29 cellular contexts compared by ENCODE assay signal in the genomic region with DNA sequence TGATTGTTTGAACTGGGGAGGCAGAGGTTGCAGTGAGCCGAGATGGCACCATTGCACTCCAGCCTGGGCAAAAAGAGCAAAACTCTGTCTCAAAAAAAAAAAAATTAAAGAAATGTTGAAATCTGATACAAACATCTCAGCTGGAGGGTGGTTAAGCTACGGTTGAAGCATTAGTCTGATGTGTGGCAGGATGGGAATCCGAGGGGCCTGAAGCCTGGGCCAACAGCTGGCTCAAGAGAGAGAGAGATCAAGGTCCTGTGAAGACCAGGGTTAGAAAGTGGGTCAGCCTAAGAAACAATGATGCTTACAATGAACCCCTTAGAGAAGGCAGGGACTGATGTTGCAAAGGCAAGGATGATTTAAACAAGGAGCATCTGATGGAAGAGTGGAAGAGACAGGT.
DNase-seq lines count a peak whose midpoint lies in the region; TF ChIP-seq lines count a peak whose summit lies in the region.
"Had no signal": no experiment of that assay in that cellular context is flagged by ENCODE, and none has a peak within 500 bp of the region (broad histone marks: within the 10 kb centered on the region; RNA-seq: fewer than 3 reads in every experiment).

No MANE protein-coding gene starts in this region.

- no peak overlapping the region for H3K4me3 ChIP-seq in ACC112 (ENCODE audit: low read depth, low read length)
- no peak overlapping the region for H3K4me3 ChIP-seq in esophagus (ENCODE audit: low read depth in 1 of 2, low read length in 2 of 2)
- no peak overlapping the region for H3K4me3 ChIP-seq in SK-N-SH (ENCODE audit: low read depth in 2 of 2, low read length in 1 of 2)
- H3K4me3 ChIP-seq: gastrocnemius medialis, spleen, thyroid gland, uterus had no signal

- H4K20me1 ChIP-seq in SK-N-SH (ENCODE audit: insufficient read depth), result no peaks in the 10 kb centered on the region

- H3K36me3 Mint-ChIP-seq in mesothelial cell of epicardium, result no peaks in the 10 kb centered on the region
- H3K36me3 Mint-ChIP-seq: activated naive CD4-positive, alpha-beta T cell treated with anti-CD3 and anti-CD28 coated beads, Interleukin-2, amount 10 ng/mL, durations not matched to agents 7 days and 5 days had no signal

- TF ChIP-seq CTCF in mesothelial cell of epicardium (IDR thresholded peaks at IDR 0.05; ENCODE audit: unreplicated experiment) (no peak), SK-N-SH (IDR thresholded peaks at IDR 0.05) (no peak)

- no peaks in the 10 kb centered on the region for H3K9me2 ChIP-seq in SK-N-SH

- H3K27me3 Mint-ChIP-seq in mesothelial cell of epicardium (ENCODE audit: low read depth), result no peaks in the 10 kb centered on the region
- H3K27me3 Mint-ChIP-seq: activated T-helper 17 cell treated with anti-CD3 and anti-CD28 coated beads, Interleukin-2, amount 50 U/mL, for 72 hours had no signal

- peak overlapping the region; percentile 83 for H3K27ac ChIP-seq in ACC112 (ENCODE audit: low read depth, low read length)
- peak overlapping the region; percentile 71 to 93 for H3K27ac ChIP-seq in esophagus (ENCODE audit: low read depth in 2 of 2, low read length in 1 of 2)
- no peak overlapping the region for H3K27ac ChIP-seq in SK-N-SH (ENCODE audit: low read depth in 2 of 2, low read length in 1 of 2)
- H3K27ac ChIP-seq: gastrocnemius medialis, spleen, thyroid gland, uterus, WERI-Rb-1 had no signal

- no peak for TF ChIP-seq EP300 in SK-N-SH (IDR thresholded peaks at IDR 0.05; ENCODE audit: borderline replicate concordance in 1 of 2, low read depth in 1 of 2, low read length in 1 of 2)

- no peak overlapping the region for H3K4me3 Mint-ChIP-seq in mesothelial cell of epicardium
- H3K4me3 Mint-ChIP-seq: activated naive CD4-positive, alpha-beta T cell treated with anti-CD3 and anti-CD28 coated beads, Interleukin-2, amount 10 ng/mL, durations not matched to agents 7 days and 5 days; neural crest cell had no signal

- peaks cover 68% of the 10 kb centered on the region for H3K4me1 ChIP-seq in ACC112 (ENCODE audit: control insufficient read depth, insufficient read depth, low read length, unreplicated experiment)
- peaks cover 0 to 6% of the 10 kb centered on the region in 2 donors for H3K4me1 ChIP-seq in esophagus (ENCODE audit: control insufficient read depth in 2 of 2, insufficient read depth in 2 of 2, low read length in 1 of 2)
- peaks cover 0 to 34% of the 10 kb centered on the region in 2 experiments; a peak in 2 of 4 replicates for H3K4me1 ChIP-seq in SK-N-SH (ENCODE audit: control insufficient read depth in 1 of 2, insufficient read depth in 2 of 2, low read depth in 1 of 2, low read length in 1 of 2)
- H3K4me1 ChIP-seq: BE2C, gastrocnemius medialis had no signal

- 87 to 91% methylated on average over 3 of the region's 3 CpGs for WGBS in esophagus, 2 donors
- WGBS in SK-N-SH (ENCODE audit: low lambda C conversion rate), result 62% methylated on average over 3 of the region's 3 CpGs

- no peaks in the 10 kb centered on the region for H3K27me3 ChIP-seq in ACC112 (ENCODE audit: insufficient read depth, low read length)
- H3K27me3 ChIP-seq in esophagus (ENCODE audit: control insufficient read depth in 1 of 2, insufficient read depth in 2 of 2, low read length in 2 of 2), result no peaks in the 10 kb centered on the region
- no peaks in the 10 kb centered on the region for H3K27me3 ChIP-seq in SK-N-SH (ENCODE audit: insufficient read depth)
- H3K27me3 ChIP-seq: BE2C, gastrocnemius medialis, spleen, thyroid gland, uterus had no signal

- H3F3A ChIP-seq in SK-N-SH (replicated peaks; ENCODE audit: insufficient read depth), result peaks cover 25% of the 10 kb centered on the region

- H3K4me2 ChIP-seq in SK-N-SH, result no peak overlapping the region

- POLR2A ChIA-PET in SK-N-SH (lab: Yijun Ruan, JAX), result no interaction called here

- TF ChIP-seq RAD21 in SK-N-SH (IDR thresholded peaks at IDR 0.05; ENCODE audit: low read length), result no peak

- no peaks in the 10 kb centered on the region for H3K36me3 ChIP-seq in ACC112 (ENCODE audit: insufficient read depth, low read length)
- no peaks in the 10 kb centered on the region for H3K36me3 ChIP-seq in esophagus (ENCODE audit: control insufficient read depth in 2 of 2, insufficient read depth in 2 of 2, low read length in 1 of 2)
- H3K36me3 ChIP-seq in SK-N-SH (replicated peaks in 1 of 2; ENCODE audit: control insufficient read depth in 1 of 2, insufficient read depth in 2 of 2, low read length in 1 of 2), result no peaks in the 10 kb centered on the region
- H3K36me3 ChIP-seq: BE2C, gastrocnemius medialis, spleen, thyroid gland, uterus, WERI-Rb-1 had no signal

- H2AFZ ChIP-seq in ACC112 (ENCODE audit: low read length, unreplicated experiment) (no peak overlapping the region), SK-N-SH (ENCODE audit: low read depth) (no peak overlapping the region)

- H3K9me3 ChIP-seq in esophagus (ENCODE audit: control insufficient read depth in 2 of 2, insufficient read depth in 1 of 2, low read depth in 1 of 2, low read length in 1 of 2) (no peaks in the 10 kb centered on the region), SK-N-SH (no peaks in the 10 kb centered on the region)
- H3K9me3 ChIP-seq: BE2C, gastrocnemius medialis, spleen, thyroid gland, uterus had no signal

- peak overlapping the region; percentile 3 for H3K27ac Mint-ChIP-seq in mesothelial cell of epicardium
- H3K27ac Mint-ChIP-seq: activated naive CD4-positive, alpha-beta T cell treated with anti-CD3 and anti-CD28 coated beads, Interleukin-2, amount 10 ng/mL, durations not matched to agents 7 days and 5 days had no signal

- H3K79me2 ChIP-seq in ACC112 (ENCODE audit: control insufficient read depth, insufficient read depth, low read length, unreplicated experiment), result no peaks in the 10 kb centered on the region
- H3K79me2 ChIP-seq in SK-N-SH (ENCODE audit: insufficient read depth), result no peaks in the 10 kb centered on the region

- CTCF ChIA-PET in SK-N-SH (lab: Yijun Ruan, JAX), result no interaction called here

- H3K9ac ChIP-seq in SK-N-SH, result no peak overlapping the region

- peaks cover 41% of the 10 kb centered on the region for H3K4me1 Mint-ChIP-seq in mesothelial cell of epicardium
- H3K4me1 Mint-ChIP-seq: neural crest cell had no signal

- no peaks in the 10 kb centered on the region for H3K9me3 Mint-ChIP-seq in mesothelial cell of epicardium
- H3K9me3 Mint-ChIP-seq: activated naive CD4-positive, alpha-beta T cell treated with anti-CD3 and anti-CD28 coated beads, Interleukin-2, amount 10 ng/mL, durations not matched to agents 7 days and 5 days; activated T-helper 17 cell treated with anti-CD3 and anti-CD28 coated beads, Interleukin-2, amount 50 U/mL, for 72 hours; CD8-positive, alpha-beta memory T cell; neural crest cell had no signal

- peak; percentile 61 for DNase-seq in LHCN-M2 (ENCODE audit: low read depth)
- DNase-seq in mesothelial cell of epicardium (ENCODE audit: low spot score in 2 of 2, unreplicated experiment in 2 of 2), result no peak
- DNase-seq in stimulated activated CD4-positive, alpha-beta T cell treated with anti-CD3 and anti-CD28 coated beads, Interleukin-2, amount 100 ng/mL, for 24 hours, result no peak
- no peak for DNase-seq in NCI-H226
- no peak for DNase-seq in islet precursor cell
- no peak for DNase-seq in SK-N-SH
- DNase-seq: activated CD4-positive, alpha-beta T cell treated with anti-CD3 and anti-CD28 coated beads for 48 hours; activated naive CD4-positive, alpha-beta T cell treated with anti-CD3 and anti-CD28 coated beads, Interleukin-2, amount 10 ng/mL, durations not matched to agents 7 days and 5 days; BE2C; CD8-positive, alpha-beta memory T cell; DMS 273 treated with DMSO at 0.1 percent for 48 hours; gastrocnemius medialis; H7; left cardiac atrium; NCI-H1436; NCI-H2081 treated with DMSO at 0.1 percent for 48 hours; NCI-H2227 treated with DMSO at 0.1 percent for 48 hours; NCI-H526 treated with DMSO at 0.1 percent for 48 hours; SHP77; spleen; stimulated activated CD4-positive, alpha-beta T cell treated with anti-CD3 and anti-CD28 coated beads, Interleukin-4, amount 100 ng/mL, for 1 hour; T-helper 9 cell; thyroid gland; uterus; WERI-Rb-1 had no signal

TF ChIP-seq in SK-N-SH, 30 proteins besides CTCF, POLR2A, EP300 and RAD21:
- TF ChIP-seq, protein P1, sequence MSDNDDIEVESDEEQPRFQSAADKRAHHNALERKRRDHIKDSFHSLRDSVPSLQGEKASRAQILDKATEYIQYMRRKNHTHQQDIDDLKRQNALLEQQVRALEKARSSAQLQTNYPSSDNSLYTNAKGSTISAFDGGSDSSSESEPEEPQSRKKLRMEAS (IDR thresholded peaks at IDR 0.05; ENCODE audit: low read depth), result no peak
- TF ChIP-seq ELF1 (IDR thresholded peaks at IDR 0.05), result no peak
- no peak for TF ChIP-seq CHD2 (IDR thresholded peaks at IDR 0.05; ENCODE audit: low read length, partially characterized antibody)
- no peak for TF ChIP-seq RCOR1 (IDR thresholded peaks at IDR 0.05; ENCODE audit: low read length)
- no peak for TF ChIP-seq RFX5 (IDR thresholded peaks at IDR 0.05; ENCODE audit: low read length)
- no peak for TF ChIP-seq POLR2AphosphoS5 (IDR thresholded peaks at IDR 0.05; ENCODE audit: low read depth, low read length)
- TF ChIP-seq MXI1 (IDR thresholded peaks at IDR 0.05; ENCODE audit: low read depth, low read length), result no peak
- no peak for TF ChIP-seq YY1 (IDR thresholded peaks at IDR 0.05; ENCODE audit: low read depth)
- TF ChIP-seq, protein P2, sequence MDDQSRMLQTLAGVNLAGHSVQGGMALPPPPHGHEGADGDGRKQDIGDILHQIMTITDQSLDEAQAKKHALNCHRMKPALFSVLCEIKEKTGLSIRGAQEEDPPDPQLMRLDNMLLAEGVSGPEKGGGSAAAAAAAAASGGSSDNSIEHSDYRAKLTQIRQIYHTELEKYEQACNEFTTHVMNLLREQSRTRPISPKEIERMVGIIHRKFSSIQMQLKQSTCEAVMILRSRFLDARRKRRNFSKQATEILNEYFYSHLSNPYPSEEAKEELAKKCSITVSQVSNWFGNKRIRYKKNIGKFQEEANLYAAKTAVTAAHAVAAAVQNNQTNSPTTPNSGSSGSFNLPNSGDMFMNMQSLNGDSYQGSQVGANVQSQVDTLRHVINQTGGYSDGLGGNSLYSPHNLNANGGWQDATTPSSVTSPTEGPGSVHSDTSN (IDR thresholded peaks at IDR 0.05), result no peak

Comparison
In these comparisons a context has a peak if more than half of its experiments do, and no peak if none do; other contexts are left out.
1. H3K27ac ChIP-seq: peak in ACC112 (single experiment) and esophagus (2 of 2); none in SK-N-SH (0 of 2).